In genomic region chr2:223723954-223724411, GRCh38 we compare ENCODE assay signal across 16 cellular contexts.
A peak's percentile ranks its signal among the peaks of the same experiment; 100 is the strongest.
DNase-seq lines count a peak whose midpoint lies in the region; ATAC-seq and TF ChIP-seq lines count a peak whose summit lies in the region.
"Had no signal": no experiment of that assay in that cellular context is flagged by ENCODE, and none has a peak within 500 bp of the region (broad histone marks: within the 10 kb centered on the region; RNA-seq: fewer than 3 reads in every experiment).

No MANE protein-coding gene starts in this region.

- peaks cover 5 to 7% of the 10 kb centered on the region in 2 experiments for H3K4me1 ChIP-seq in trophoblast cell (ENCODE audit: control insufficient read depth in 1 of 2, insufficient read depth in 2 of 2, low read length in 2 of 2)

- H3K9me3 Mint-ChIP-seq in endothelial cell (ENCODE audit: unreplicated experiment), result no peaks in the 10 kb centered on the region

- H2BK5ac ChIP-seq in trophoblast cell (ENCODE audit: low read depth, low read length, poor library complexity), result no peak overlapping the region

- no peak overlapping the region for H2BK12ac ChIP-seq in trophoblast cell (ENCODE audit: low read length)

- peaks cover 4% of the 10 kb centered on the region for H3K27me3 Mint-ChIP-seq in endothelial cell (ENCODE audit: unreplicated experiment)

- H3K36me3 ChIP-seq in trophoblast cell (ENCODE audit: control insufficient read depth in 1 of 2, insufficient read depth in 2 of 2, low read length in 2 of 2), result peaks cover 0 to under 1% of the 10 kb centered on the region in 2 experiments
- H3K36me3 ChIP-seq: transverse colon, WERI-Rb-1 had no signal

- peak overlapping the region; percentile 56 for H3K4me2 ChIP-seq in trophoblast cell (ENCODE audit: low read length)
- H3K4me2 ChIP-seq: PC-9 had no signal

- no peak overlapping the region for H3K4me3 Mint-ChIP-seq in endothelial cell (ENCODE audit: unreplicated experiment)
- H3K4me3 Mint-ChIP-seq: naive thymus-derived CD8-positive, alpha-beta T cell had no signal

- H3K4me3 ChIP-seq in trophoblast cell (ENCODE audit: low read depth, low read length), result no peak overlapping the region
- H3K4me3 ChIP-seq: PC-9, skin epidermis, transverse colon had no signal

- H4K8ac ChIP-seq in trophoblast cell (ENCODE audit: low read depth, low read length), result no peak overlapping the region

- peaks cover 7% of the 10 kb centered on the region for H3K79me1 ChIP-seq in trophoblast cell (ENCODE audit: low read length)

- H3K4me1 Mint-ChIP-seq in endothelial cell (ENCODE audit: unreplicated experiment), result peaks cover 28% of the 10 kb centered on the region
- H3K4me1 Mint-ChIP-seq: naive thymus-derived CD8-positive, alpha-beta T cell had no signal

- H2BK120ac ChIP-seq in trophoblast cell (ENCODE audit: insufficient read depth, low read length, poor library complexity), result no peak overlapping the region

- no CpG with 5 or more reads among the region's 5 CpGs for WGBS in trophoblast cell (ENCODE audit: extremely low coverage, insufficient coverage, insufficient read length)

- no peak overlapping the region for H3K4ac ChIP-seq in trophoblast cell (ENCODE audit: low read depth, low read length)

- H3K14ac ChIP-seq in trophoblast cell (ENCODE audit: low read length), result no peak overlapping the region

- H3K27me3 ChIP-seq in trophoblast cell (ENCODE audit: insufficient read depth, low read length), result no peaks in the 10 kb centered on the region
- H3K27me3 ChIP-seq: transverse colon had no signal

- TF ChIP-seq CTCF in endothelial cell (IDR thresholded peaks at IDR 0.05; ENCODE audit: unreplicated experiment), result no peak

- no peak overlapping the region for H2AK5ac ChIP-seq in trophoblast cell (ENCODE audit: low read length)

- peak overlapping the region; percentile 95 for H3K27ac Mint-ChIP-seq in endothelial cell (ENCODE audit: unreplicated experiment)
- H3K27ac Mint-ChIP-seq: naive thymus-derived CD8-positive, alpha-beta T cell had no signal

- no peak overlapping the region for H4K12ac ChIP-seq in trophoblast cell (ENCODE audit: low read depth, low read length)

- no peak for ATAC-seq in HG03460 (IDR thresholded peaks at IDR 0.05; ENCODE audit: unreplicated experiment)
- ATAC-seq: naive thymus-derived CD8-positive, alpha-beta T cell had no signal

- no peak overlapping the region for H3K23ac ChIP-seq in trophoblast cell (ENCODE audit: low read length)

- H4K91ac ChIP-seq in trophoblast cell (ENCODE audit: low read depth, low read length), result no peak overlapping the region

- no peaks in the 10 kb centered on the region for H3K79me2 ChIP-seq in trophoblast cell (ENCODE audit: control insufficient read depth, insufficient read depth, low read length, poor library complexity)

- peak overlapping the region; percentile 63 for H3K9ac ChIP-seq in trophoblast cell (ENCODE audit: low read length)

- DNase-seq in NCI-H510A treated with DMSO at 0.1 percent for 48 hours (lab: John Stamatoyannopoulos, UW) (peak; percentile 22), NCI-H510A (lab: John Stamatoyannopoulos, UW) (no peak), NCI-H526 (lab: John Stamatoyannopoulos, UW) (peak; percentile 42 to 57), endothelial cell (ENCODE audit: low spot score) (no peak), trophoblast cell (peak in 1 of 2 donors; percentile 6), middle frontal gyrus (ENCODE audit: extremely low spot score, low spot score) (no peak), kidney glomerular epithelial cell (lab: John Stamatoyannopoulos, UW) (no peak)
- DNase-seq: naive thymus-derived CD8-positive, alpha-beta T cell; NCI-H1436; PC-9; transverse colon; WERI-Rb-1 had no signal

- H3K36me3 Mint-ChIP-seq in endothelial cell (ENCODE audit: low read depth, unreplicated experiment), result no peaks in the 10 kb centered on the region

- no peak overlapping the region for H3K18ac ChIP-seq in trophoblast cell (ENCODE audit: low read length)

- no peaks in the 10 kb centered on the region for H3K9me3 ChIP-seq in trophoblast cell (ENCODE audit: insufficient read depth, low read depth, low read length)
- H3K9me3 ChIP-seq: transverse colon had no signal

- H3K27ac ChIP-seq in trophoblast cell (ENCODE audit: low read depth, low read length), result no peak overlapping the region
- H3K27ac ChIP-seq: epithelial cell of prostate, HL-60, PC-9, transverse colon, WERI-Rb-1 had no signal

- H2AFZ ChIP-seq in trophoblast cell (ENCODE audit: insufficient read depth, low read length, poor library complexity), result no peak overlapping the region
- H2AFZ ChIP-seq: PC-9 had no signal

Comparison
In these comparisons a context has a peak if more than half of its experiments do, and no peak if none do; other contexts are left out.
1. DNase-seq: peak in NCI-H510A treated with DMSO at 0.1 percent for 48 hours (single experiment) and NCI-H526 (2 of 2); none in NCI-H510A (single experiment), endothelial cell (single experiment), middle frontal gyrus (single experiment) and kidney glomerular epithelial cell (single experiment).